8 cellular contexts compared by ENCODE assay signal in the genomic region with DNA sequence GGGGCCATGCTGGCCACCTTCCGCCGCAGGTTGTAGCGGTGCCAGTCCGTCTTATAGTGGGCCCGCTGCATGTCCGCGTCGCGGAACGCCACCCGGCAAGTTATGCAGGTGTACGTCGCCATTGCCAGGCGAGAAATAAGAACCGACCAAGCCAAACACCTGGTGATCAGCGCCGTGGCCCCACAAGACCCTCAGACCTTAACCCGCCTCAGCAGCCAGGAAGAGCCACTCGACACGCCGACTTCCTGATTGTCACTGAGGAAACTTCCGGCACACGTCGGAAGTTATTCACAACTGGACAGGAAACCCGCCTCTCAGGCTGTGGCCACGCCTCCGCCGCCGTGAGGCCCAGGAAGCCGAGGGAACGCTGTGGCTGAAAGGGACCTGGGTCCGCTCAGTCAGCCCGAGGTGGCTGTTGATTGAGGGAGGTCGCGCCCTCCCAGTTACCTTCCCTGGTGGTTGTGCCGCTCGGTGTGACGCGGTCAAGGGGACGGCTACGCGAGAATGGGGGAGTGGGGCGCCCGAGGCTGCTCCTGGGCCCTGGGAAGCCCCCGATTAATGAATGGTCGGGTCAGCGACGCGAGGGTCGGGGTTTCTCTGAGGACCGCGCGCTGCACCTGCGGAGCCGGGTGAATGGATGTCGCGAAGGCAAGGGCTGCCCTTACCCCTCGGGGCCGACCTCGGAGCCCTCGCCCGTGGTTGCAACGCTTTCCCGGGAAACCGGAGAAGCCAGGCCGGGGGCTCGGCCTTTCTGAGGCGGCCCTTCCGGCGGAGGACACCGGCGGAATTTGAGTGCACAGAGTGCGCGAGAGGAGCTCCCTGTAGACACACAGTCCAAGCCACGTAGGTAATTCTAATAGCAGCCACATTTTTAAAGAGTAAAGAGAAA. TPM values are rescaled to one million over a fixed set of nuclear protein-coding genes. Genes with fewer than 3 reads are reported as not detected.
DNase-seq lines count a peak whose midpoint lies in the region; ATAC-seq and TF ChIP-seq lines count a peak whose summit lies in the region.

A gene with protein sequence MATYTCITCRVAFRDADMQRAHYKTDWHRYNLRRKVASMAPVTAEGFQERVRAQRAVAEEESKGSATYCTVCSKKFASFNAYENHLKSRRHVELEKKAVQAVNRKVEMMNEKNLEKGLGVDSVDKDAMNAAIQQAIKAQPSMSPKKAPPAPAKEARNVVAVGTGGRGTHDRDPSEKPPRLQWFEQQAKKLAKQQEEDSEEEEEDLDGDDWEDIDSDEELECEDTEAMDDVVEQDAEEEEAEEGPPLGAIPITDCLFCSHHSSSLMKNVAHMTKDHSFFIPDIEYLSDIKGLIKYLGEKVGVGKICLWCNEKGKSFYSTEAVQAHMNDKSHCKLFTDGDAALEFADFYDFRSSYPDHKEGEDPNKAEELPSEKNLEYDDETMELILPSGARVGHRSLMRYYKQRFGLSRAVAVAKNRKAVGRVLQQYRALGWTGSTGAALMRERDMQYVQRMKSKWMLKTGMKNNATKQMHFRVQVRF (minus strand): TSS at position 257 of the 889 bp plus-strand sequence. CDS start 135 bp downstream, at position 122.

- H3K9me3 Mint-ChIP-seq in natural killer cell treated with Interleukin-12 subunit alpha and Interleukin-12 subunit beta and Interleukin-15 and Interleukin-18, amount 100 ng/mL, for 72 hours, result no peaks in the 10 kb centered on the region

- no peaks in the 10 kb centered on the region for H3K9me3 ChIP-seq in ES-I3 (ENCODE audit: control insufficient read depth, insufficient read depth, low read length)
- H3K9me3 ChIP-seq in HAP-1, result no peaks in the 10 kb centered on the region
- H3K9me3 ChIP-seq in MG63, result no peaks in the 10 kb centered on the region

- peak; percentile 88 to 93 for DNase-seq in HAP-1 (ENCODE audit: low spot score in 2 of 2)
- peak; percentile 93 for DNase-seq in MG63
- peak; percentile 99 for DNase-seq in SHP77 (lab: John Stamatoyannopoulos, UW)
- peak; percentile 84 for DNase-seq in activated effector memory CD4-positive, alpha-beta T cell treated with Interleukin-2 at 50 U/mL for 16 hours
- peak; percentile 87 for DNase-seq in fibroblast of pulmonary artery (ENCODE audit: low read depth)
- DNase-seq in natural killer cell treated with Interleukin-12 subunit alpha and Interleukin-12 subunit beta and Interleukin-15 and Interleukin-18, amount 100 ng/mL, for 72 hours (ENCODE audit: low spot score), result peak; percentile 93
- DNase-seq in stimulated activated naive CD8-positive, alpha-beta T cell treated with anti-CD3 and anti-CD28 coated beads, Interleukin-15, Interleukin-2, amounts not matched to agents 100 U/mL and 50 U/mL, for 24 hours, result peak; percentile 90

- in situ Hi-C loops in HAP-1 (cut with MboI; ENCODE audit: low sequenced_read_pairs), result loop anchor here (25.0 kb wide), 1 partner anchor 747 kb away; the partner anchor contains the start of gene BASP1

- peaks cover 33% of the 10 kb centered on the region for H3K36me3 Mint-ChIP-seq in natural killer cell treated with Interleukin-12 subunit alpha and Interleukin-12 subunit beta and Interleukin-15 and Interleukin-18, amount 100 ng/mL, for 72 hours

- ATAC-seq in natural killer cell treated with Interleukin-12 subunit alpha and Interleukin-12 subunit beta and Interleukin-15 and Interleukin-18, amount 100 ng/mL, for 72 hours, result peak; percentile 93 to 98
- peak; percentile 89 for ATAC-seq in stimulated activated naive CD8-positive, alpha-beta T cell treated with anti-CD3 and anti-CD28 coated beads, Interleukin-15, Interleukin-2, amounts not matched to agents 100 U/mL and 50 U/mL, for 24 hours

- H3K36me3 ChIP-seq in ES-I3 (ENCODE audit: insufficient read depth, low read length) (peaks cover 10% of the 10 kb centered on the region; the same call in 1 of the 2 replicates), HAP-1 (replicated peaks) (peaks cover 33% of the 10 kb centered on the region), MG63 (peaks cover 39% of the 10 kb centered on the region)

- peak within 1 kb of the TSS; percentile 99 for H3K4me3 Mint-ChIP-seq in natural killer cell treated with Interleukin-12 subunit alpha and Interleukin-12 subunit beta and Interleukin-15 and Interleukin-18, amount 100 ng/mL, for 72 hours

- no peak for TF ChIP-seq CTCF in fibroblast of pulmonary artery (IDR thresholded peaks at IDR 0.05; ENCODE audit: low read length, missing control alignments)

- H3K27me3 ChIP-seq in HAP-1 (ENCODE audit: low read depth) (no peaks in the 10 kb centered on the region), MG63 (no peaks in the 10 kb centered on the region)

- peaks cover 9% of the 10 kb centered on the region; the same call in 1 of the 2 replicates for H3K4me1 ChIP-seq in ES-I3 (ENCODE audit: insufficient read depth, low read length)
- peaks cover 9% of the 10 kb centered on the region for H3K4me1 ChIP-seq in HAP-1

- peak within 1 kb of the TSS; percentile 97 to 99 for H3K27ac Mint-ChIP-seq in natural killer cell treated with Interleukin-12 subunit alpha and Interleukin-12 subunit beta and Interleukin-15 and Interleukin-18, amount 100 ng/mL, for 72 hours

- peak within 1 kb of the TSS; percentile 96 for H3K4me3 ChIP-seq in HAP-1
- H3K4me3 ChIP-seq in MG63, result peak within 1 kb of the TSS; percentile 97
- peak within 1 kb of the TSS; percentile 88 for H3K4me3 ChIP-seq in fibroblast of pulmonary artery (replicated peaks; ENCODE audit: low read depth, low read length)

- peak within 1 kb of the TSS; percentile 84 for H3K9ac ChIP-seq in ES-I3 (ENCODE audit: low read depth, low read length)

- H3K4me1 Mint-ChIP-seq in natural killer cell treated with Interleukin-12 subunit alpha and Interleukin-12 subunit beta and Interleukin-15 and Interleukin-18, amount 100 ng/mL, for 72 hours (ENCODE audit: low read depth in 2 of 2), result peaks cover 57 to 79% of the 10 kb centered on the region in 2 donors

- H3K27me3 Mint-ChIP-seq in natural killer cell treated with Interleukin-12 subunit alpha and Interleukin-12 subunit beta and Interleukin-15 and Interleukin-18, amount 100 ng/mL, for 72 hours, result no peaks in the 10 kb centered on the region

RNA-seq across cellular contexts. Expression of the gene that starts here (rescaled TPM):
- total RNA-seq in MG63 (2014; rRNA removed; shearing (Covaris generic); ENCODE audit: low replicate concordance), result 77.9 and 89.1 TPM in 2 replicates
- 10 to 100 TPM; 38.4 to 47.9 TPM for total RNA-seq in natural killer cell treated with Interleukin-12 subunit alpha and Interleukin-12 subunit beta and Interleukin-15 and Interleukin-18, amount 100 ng/mL, for 72 hours

Comparison
In these comparisons a context has a peak if more than half of its experiments do, and no peak if none do; other contexts are left out.
1. Peak in every context shown above with its lines: DNase-seq, ATAC-seq and H3K4me3 ChIP-seq.